9 cellular contexts compared by ENCODE assay signal in the genomic region with DNA sequence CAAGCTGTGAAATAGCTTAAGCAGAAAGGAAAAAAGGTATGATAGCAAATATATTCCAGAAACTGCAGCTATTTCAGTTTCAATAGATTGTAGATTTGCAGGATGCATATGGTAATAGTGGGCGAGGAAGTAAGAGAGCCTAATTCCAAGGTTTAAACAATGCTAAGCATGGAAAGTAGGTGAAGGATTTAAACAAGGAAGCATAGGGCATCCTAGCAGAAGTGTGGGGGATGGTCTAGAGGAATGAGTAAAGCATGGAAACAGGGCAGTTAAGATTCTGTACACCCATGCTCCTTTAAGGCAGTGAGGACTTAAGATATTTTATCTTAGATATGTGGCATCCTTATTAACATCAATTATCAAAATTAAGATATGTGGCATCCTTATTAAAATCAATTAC. TPM values are rescaled to one million over a fixed set of nuclear protein-coding genes. Genes with fewer than 3 reads are reported as not detected.
A peak's percentile ranks its signal among the peaks of the same experiment; 100 is the strongest.
DNase-seq lines count a peak whose midpoint lies in the region; ATAC-seq and TF ChIP-seq lines count a peak whose summit lies in the region.
"Had no signal": no experiment of that assay in that cellular context is flagged by ENCODE, and none has a peak within 500 bp of the region (broad histone marks: within the 10 kb centered on the region; RNA-seq: fewer than 3 reads in every experiment).

No MANE protein-coding gene starts in this region.

- H3K9me3 ChIP-seq in HAP-1 (no peaks in the 10 kb centered on the region), adipocyte (ENCODE audit: control insufficient read depth, low read length) (no peaks in the 10 kb centered on the region), right lobe of liver (no peaks in the 10 kb centered on the region)

- H3K36me3 ChIP-seq in ACC112 (ENCODE audit: insufficient read depth, low read length) = 0 out of 2 replicates have a peak, but pooled peaks cover 3% of the 10 kb centered on the region
- peaks cover 15% of the 10 kb centered on the region for H3K36me3 ChIP-seq in HAP-1 (replicated peaks)
- peaks cover 5% of the 10 kb centered on the region for H3K36me3 ChIP-seq in adipocyte (ENCODE audit: control insufficient read depth, insufficient read depth, low read length, severe bottlenecking)
- no peaks in the 10 kb centered on the region for H3K36me3 ChIP-seq in right lobe of liver

- no peak for TF ChIP-seq POLR2A in right lobe of liver (IDR thresholded peaks at IDR 0.05)

- H3K27ac ChIP-seq in ACC112 (ENCODE audit: low read depth, low read length) (no peak overlapping the region), right lobe of liver (peak overlapping the region in 1 of 3 donors; percentile 2)

- H3K9ac ChIP-seq in adipocyte (ENCODE audit: low read length) = no peak overlapping the region

- intact Hi-C loops in right lobe of liver (cut with DNase I) = loop anchor here in 1 of 2 donors (10.0 kb wide), 2 partner anchors 160 to 370 kb away; no protein-coding TSS in a partner anchor

- TF ChIP-seq CTCF in right lobe of liver (IDR thresholded peaks at IDR 0.05) = no peak

- WGBS in right lobe of liver (ENCODE audit: insufficient coverage, low coverage, low lambda C conversion rate, missing lambda C conversion rate) = 71% methylated on average over 1 of the region's 1 CpG

- no peak overlapping the region for H2AFZ ChIP-seq in ACC112 (ENCODE audit: low read length, unreplicated experiment)

- H3K27me3 ChIP-seq in ACC112 (ENCODE audit: insufficient read depth, low read length) (no peaks in the 10 kb centered on the region), HAP-1 (ENCODE audit: low read depth) (no peaks in the 10 kb centered on the region), adipocyte (replicated peaks; ENCODE audit: control insufficient read depth, insufficient read depth, low read length) (no peaks in the 10 kb centered on the region), right lobe of liver (no peaks in the 10 kb centered on the region)

- H3K4me3 ChIP-seq in ACC112 (ENCODE audit: low read depth, low read length) (peak overlapping the region; percentile 96), HAP-1 (peak overlapping the region; percentile 85), adipocyte (ENCODE audit: low read length) (peak overlapping the region; percentile 98), right lobe of liver (peak overlapping the region in 2 of 3 donors; percentile 82 to 91)

- in situ Hi-C loops in HAP-1 (cut with MboI; ENCODE audit: low sequenced_read_pairs) = loop anchor here (25.0 kb wide), 2 partner anchors 348 to 1048 kb away; no protein-coding TSS in a partner anchor

- H3K4me1 ChIP-seq in ACC112 (ENCODE audit: control insufficient read depth, insufficient read depth, low read length, unreplicated experiment) (peaks cover 47% of the 10 kb centered on the region), HAP-1 (peaks cover 26% of the 10 kb centered on the region), adipocyte (ENCODE audit: control insufficient read depth, insufficient read depth, low read length) (peaks cover 32% of the 10 kb centered on the region), right lobe of liver (peaks cover 0 to 46% (median 11%) of the 10 kb centered on the region in 4 donors)

- peak; percentile 20 to 49 for DNase-seq in HAP-1 (ENCODE audit: low spot score in 2 of 2)
- DNase-seq in adipocyte (ENCODE audit: low read depth) = peak; percentile 35
- no peak for DNase-seq in right lobe of liver
- DNase-seq in AG20443 (ENCODE audit: low spot score) = no peak
- DNase-seq: NCI-H1092 had no signal

- ATAC-seq in right lobe of liver (no peak), HG02870 (IDR thresholded peaks at IDR 0.05; ENCODE audit: unreplicated experiment) (no peak), GM18909 (IDR thresholded peaks at IDR 0.05; ENCODE audit: poor library complexity, unreplicated experiment) (no peak), HG02981 (IDR thresholded peaks at IDR 0.05; ENCODE audit: unreplicated experiment) (no peak)

- H3K79me2 ChIP-seq in ACC112 (ENCODE audit: control insufficient read depth, insufficient read depth, low read length, unreplicated experiment) = peaks cover 63% of the 10 kb centered on the region

RNA-seq across cellular contexts. Expression of gene IVNS1ABP, which starts 2.6 kb away (rescaled TPM):
- 10 to 100 TPM; 17.0 to 38.3 (median 26.8) TPM for total RNA-seq in right lobe of liver

Comparison
In these comparisons a context has a peak if more than half of its experiments do, and no peak if none do; other contexts are left out.
1. DNase-seq: peak in HAP-1 (2 of 2) and adipocyte (single experiment); none in right lobe of liver (0 of 3) and AG20443 (single experiment).
2. Peak in every context shown above with its lines, with median percentiles within 50 percentile points of each other: H3K4me3 ChIP-seq.